26 cellular contexts compared by ENCODE assay signal in the genomic region with DNA sequence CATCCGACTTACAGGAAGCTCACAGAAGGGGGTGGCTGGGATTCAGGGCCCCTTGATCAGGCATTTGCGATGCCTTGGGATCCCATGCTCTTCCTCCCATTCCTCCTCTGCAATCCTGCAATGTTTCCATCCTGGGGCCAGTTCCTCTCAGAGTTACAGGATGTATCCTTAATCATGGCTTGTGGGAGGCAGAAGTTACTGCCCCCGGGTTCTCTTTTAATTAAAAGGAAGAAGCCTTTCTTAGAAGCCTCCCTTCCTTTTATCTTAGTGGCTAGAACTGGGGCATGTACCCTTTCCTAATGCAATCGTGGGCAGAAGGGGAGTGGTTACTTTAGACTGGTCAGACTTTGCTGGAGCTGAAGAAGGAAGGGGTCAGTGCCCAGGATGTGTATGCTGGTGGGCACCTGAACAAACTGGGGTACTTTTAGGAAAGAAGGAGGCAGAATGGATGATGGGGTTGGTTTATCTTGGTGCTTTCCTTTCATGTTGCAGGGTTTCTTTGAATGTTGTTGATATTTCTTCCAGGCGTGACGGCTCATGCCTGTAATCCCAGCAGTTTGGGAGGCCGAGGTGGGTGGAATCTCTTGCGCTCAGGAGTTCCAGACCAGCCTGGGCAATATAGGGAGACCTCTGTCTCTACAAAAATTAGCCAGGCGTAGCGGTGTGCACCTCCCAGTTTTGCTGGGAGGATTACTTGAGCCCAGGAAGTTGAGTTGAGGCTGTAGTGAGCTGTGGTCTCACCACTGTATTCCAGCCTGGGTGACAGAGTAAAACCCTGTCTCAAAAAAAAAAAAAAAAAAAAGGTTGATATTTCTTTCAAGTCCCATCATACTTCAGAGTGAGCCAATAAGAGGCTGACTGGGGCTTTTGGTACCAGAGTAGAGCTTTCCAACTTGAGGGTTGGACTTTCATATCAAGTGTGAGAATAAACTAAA. TPM values are rescaled to one million over a fixed set of nuclear protein-coding genes. Genes with fewer than 3 reads are reported as not detected.
DNase-seq lines count a peak whose midpoint lies in the region; ATAC-seq and TF ChIP-seq lines count a peak whose summit lies in the region.
"Had no signal": no experiment of that assay in that cellular context is flagged by ENCODE, and none has a peak within 500 bp of the region (broad histone marks: within the 10 kb centered on the region; RNA-seq: fewer than 3 reads in every experiment).

No MANE protein-coding gene starts in this region.

- intact Hi-C loops in activated T-helper 2 cell treated with anti-CD3 and anti-CD28 coated beads, Interferon-gamma antibody, Interleukin-2, Interleukin-4, amounts not matched to agents 10 μg/mL and 5 μg/mL and 100 μg/mL, durations not matched to agents 14 hours and 24 hours and 36 hours (cut with micrococcal nuclease) = no loop called here

- H3K36me3 ChIP-seq in KOPT-K1 (ENCODE audit: insufficient read depth, low read length) = no peaks in the 10 kb centered on the region
- no peaks in the 10 kb centered on the region for H3K36me3 ChIP-seq in parathyroid adenoma (ENCODE audit: control insufficient read depth, insufficient read depth, low read length)
- H3K36me3 ChIP-seq: transverse colon had no signal

- no peaks in the 10 kb centered on the region for H3K9me3 Mint-ChIP-seq in activated T-helper 2 cell treated with anti-CD3 and anti-CD28 coated beads, Interferon-gamma antibody, Interleukin-2, Interleukin-4, amounts not matched to agents 10 μg/mL and 5 μg/mL and 100 μg/mL, durations not matched to agents 14 hours and 24 hours and 36 hours
- H3K9me3 Mint-ChIP-seq: activated naive CD4-positive, alpha-beta T cell treated with anti-CD3 and anti-CD28 coated beads for 36 hours; HFFc6; immature natural killer cell; neural crest cell had no signal

- peak overlapping the region; percentile 5 for H2AFZ ChIP-seq in parathyroid adenoma

- H3K4me1 Mint-ChIP-seq in activated T-helper 2 cell treated with anti-CD3 and anti-CD28 coated beads, Interferon-gamma antibody, Interleukin-2, Interleukin-4, amounts not matched to agents 10 μg/mL and 5 μg/mL and 100 μg/mL, durations not matched to agents 14 hours and 24 hours and 36 hours (ENCODE audit: low read depth) = peaks cover 18% of the 10 kb centered on the region

- H3K4me1 ChIP-seq in parathyroid adenoma = no peaks in the 10 kb centered on the region
- H3K4me1 ChIP-seq: transverse colon had no signal

- H3K79me2 ChIP-seq in parathyroid adenoma = no peaks in the 10 kb centered on the region

- no peak for TF ChIP-seq CTCF in parathyroid adenoma (IDR thresholded peaks at IDR 0.05)

- no peak overlapping the region for H3K4me3 Mint-ChIP-seq in activated T-helper 2 cell treated with anti-CD3 and anti-CD28 coated beads, Interferon-gamma antibody, Interleukin-2, Interleukin-4, amounts not matched to agents 10 μg/mL and 5 μg/mL and 100 μg/mL, durations not matched to agents 14 hours and 24 hours and 36 hours (ENCODE audit: low read depth)
- H3K4me3 Mint-ChIP-seq: activated naive CD4-positive, alpha-beta T cell treated with anti-CD3 and anti-CD28 coated beads for 36 hours; brain; HFFc6; memory B cell; neural crest cell had no signal

- H3K9me3 ChIP-seq in KOPT-K1 (ENCODE audit: insufficient read depth, low read length, poor library complexity, severe bottlenecking) (no peaks in the 10 kb centered on the region), parathyroid adenoma (ENCODE audit: control insufficient read depth, low read length) (no peaks in the 10 kb centered on the region)
- H3K9me3 ChIP-seq: transverse colon had no signal

- H3K27ac ChIP-seq in KOPT-K1 (ENCODE audit: low read depth, low read length, poor library complexity, severe bottlenecking) = peak overlapping the region; percentile 60
- no peak overlapping the region for H3K27ac ChIP-seq in parathyroid adenoma
- H3K27ac ChIP-seq: transverse colon had no signal

- H3K9ac ChIP-seq in parathyroid adenoma = no peak overlapping the region

- H3K27ac Mint-ChIP-seq in activated T-helper 2 cell treated with anti-CD3 and anti-CD28 coated beads, Interferon-gamma antibody, Interleukin-2, Interleukin-4, amounts not matched to agents 10 μg/mL and 5 μg/mL and 100 μg/mL, durations not matched to agents 14 hours and 24 hours and 36 hours = peak overlapping the region; percentile 60
- H3K27ac Mint-ChIP-seq: activated naive CD4-positive, alpha-beta T cell treated with anti-CD3 and anti-CD28 coated beads for 36 hours; HFFc6; memory B cell had no signal

- H3K4me2 ChIP-seq in parathyroid adenoma (ENCODE audit: low read length) = no peak overlapping the region

- H3K27me3 ChIP-seq in parathyroid adenoma (ENCODE audit: control insufficient read depth, insufficient read depth, low read length) = no peaks in the 10 kb centered on the region
- H3K27me3 ChIP-seq: transverse colon had no signal

- no peak for ATAC-seq in HG03442 (IDR thresholded peaks at IDR 0.05; ENCODE audit: unreplicated experiment)
- ATAC-seq: Panc1, sciatic nerve had no signal

- no peaks in the 10 kb centered on the region for H3K27me3 Mint-ChIP-seq in activated T-helper 2 cell treated with anti-CD3 and anti-CD28 coated beads, Interferon-gamma antibody, Interleukin-2, Interleukin-4, amounts not matched to agents 10 μg/mL and 5 μg/mL and 100 μg/mL, durations not matched to agents 14 hours and 24 hours and 36 hours (ENCODE audit: low read depth)
- H3K27me3 Mint-ChIP-seq: memory B cell had no signal

- no peaks in the 10 kb centered on the region for H3K36me3 Mint-ChIP-seq in activated T-helper 2 cell treated with anti-CD3 and anti-CD28 coated beads, Interferon-gamma antibody, Interleukin-2, Interleukin-4, amounts not matched to agents 10 μg/mL and 5 μg/mL and 100 μg/mL, durations not matched to agents 14 hours and 24 hours and 36 hours (ENCODE audit: low read depth)
- H3K36me3 Mint-ChIP-seq: brain, memory B cell had no signal

- DNase-seq in NOMO-1 treated with DMSO at 0.1 percent for 48 hours (lab: John Stamatoyannopoulos, UW; ENCODE audit: unreplicated experiment) (peak; percentile 29), NOMO-1 treated with dmso at 0.1 percent for 144 hours (lab: John Stamatoyannopoulos, UW; ENCODE audit: unreplicated experiment) (no peak), T-helper 9 cell (no peak)
- no peak for DNase-seq in activated T-helper 2 cell treated with anti-CD3 and anti-CD28 coated beads, Interferon-gamma antibody, Interleukin-2, Interleukin-4, amounts not matched to agents 10 μg/mL and 5 μg/mL and 100 μg/mL, durations not matched to agents 14 hours and 24 hours and 36 hours (ENCODE audit: low spot score)
- DNase-seq in activated CD4-positive, alpha-beta T cell treated with anti-CD3 and anti-CD28 coated beads for 1 hour = no peak
- DNase-seq: 8988T; activated CD4-positive, CD25-positive, alpha-beta regulatory T cell; activated naive CD4-positive, alpha-beta T cell treated with anti-CD3 and anti-CD28 coated beads for 36 hours; dermis blood vessel endothelial cell; erythroblast; HFFc6; immature natural killer cell; Karpas-422; NCI-H187 treated with DMSO at 0.1 percent for 48 hours; NCI-H526 treated with DMSO at 0.1 percent for 48 hours; stimulated activated CD4-positive, alpha-beta T cell treated with anti-CD3 and anti-CD28 coated beads, Interleukin-2, amount 100 ng/mL, for 48 hours; transverse colon had no signal

- no peak overlapping the region for H3K4me3 ChIP-seq in parathyroid adenoma (ENCODE audit: low read depth, low read length)
- H3K4me3 ChIP-seq: transverse colon had no signal

RNA-seq across cellular contexts. Expression of a gene that starts 13.2 kb away (rescaled TPM):
- total RNA-seq in activated T-helper 2 cell treated with anti-CD3 and anti-CD28 coated beads, Interferon-gamma antibody, Interleukin-2, Interleukin-4, amounts not matched to agents 10 μg/mL and 5 μg/mL and 100 μg/mL, durations not matched to agents 14 hours and 24 hours and 36 hours = 254 and 258 TPM in 2 replicates
- total RNA-seq: dermis blood vessel endothelial cell, glomerular endothelial cell had no signal

RNA-seq across cellular contexts. Expression of a gene that starts 29.2 kb away (rescaled TPM):
- total RNA-seq in activated T-helper 2 cell treated with anti-CD3 and anti-CD28 coated beads, Interferon-gamma antibody, Interleukin-2, Interleukin-4, amounts not matched to agents 10 μg/mL and 5 μg/mL and 100 μg/mL, durations not matched to agents 14 hours and 24 hours and 36 hours = 24.1 and 29.0 TPM in 2 replicates
